In the genomic region with DNA sequence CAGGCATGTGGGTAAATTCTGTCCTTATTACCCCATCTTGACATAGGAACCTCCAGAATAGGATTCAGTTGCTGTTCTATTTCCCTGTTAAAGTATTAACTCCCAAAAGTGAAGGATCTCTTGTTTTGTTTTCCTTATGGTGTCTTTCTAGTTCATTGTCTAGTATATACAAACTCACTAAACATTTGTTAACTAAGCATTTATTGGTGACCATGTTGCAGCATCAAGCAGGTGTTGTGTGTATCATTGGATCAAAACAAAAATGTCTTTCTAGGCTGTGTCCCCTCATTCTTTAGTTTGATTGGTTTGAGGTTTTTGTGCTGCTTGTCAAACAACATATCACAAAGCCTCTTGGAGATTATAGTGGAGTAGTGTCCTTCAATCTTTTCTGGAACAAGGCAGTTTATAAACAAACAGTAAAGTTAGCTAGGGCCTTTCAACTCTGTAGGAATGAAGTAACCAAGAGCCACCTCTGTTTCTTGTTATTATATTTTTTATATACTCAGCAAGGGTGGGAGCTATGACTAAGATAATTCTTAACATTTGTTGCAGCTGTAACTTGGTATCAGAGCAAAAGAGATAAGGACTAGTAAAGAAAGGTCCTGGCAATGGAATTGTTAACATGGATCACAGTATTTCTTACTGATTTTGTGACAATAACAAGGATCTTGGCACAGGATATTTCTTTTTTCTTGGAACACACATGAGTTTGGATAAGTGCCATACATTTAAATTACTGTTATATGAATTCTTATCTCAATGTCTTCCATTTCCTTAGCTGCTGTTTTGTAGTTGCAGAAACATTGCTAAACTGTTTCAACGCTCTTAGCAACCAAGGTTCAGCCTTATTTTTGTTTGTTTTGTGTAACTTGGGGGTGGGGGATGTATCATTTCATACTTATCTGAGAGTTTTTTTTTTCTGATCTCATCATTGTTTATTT, we compare ENCODE assay signal across 10 cellular contexts. TPM values are rescaled to one million over a fixed set of nuclear protein-coding genes. Genes with fewer than 3 reads are reported as not detected.
DNase-seq lines count a peak whose midpoint lies in the region; ATAC-seq, FAIRE-seq and TF ChIP-seq lines count a peak whose summit lies in the region.
"Had no signal": no experiment of that assay in that cellular context is flagged by ENCODE, and none has a peak within 500 bp of the region (broad histone marks: within the 10 kb centered on the region; RNA-seq: fewer than 3 reads in every experiment).

No MANE protein-coding gene starts in this region.

- WGBS in lower leg skin, 2 donors, result 15 to 21% methylated on average over 1 of the region's 1 CpG

- peaks cover 64% of the 10 kb centered on the region for H3K79me2 ChIP-seq in keratinocyte (ENCODE audit: control insufficient read depth, insufficient read depth, low read length)

- TF ChIP-seq CTCF in LNCaP clone FGC (IDR thresholded peaks at IDR 0.05; ENCODE audit: control insufficient read depth, extremely low read depth, insufficient read depth) (no peak), brain microvascular endothelial cell (IDR thresholded peaks at IDR 0.05; ENCODE audit: low read depth, low read length, missing control alignments) (no peak), keratinocyte (optimal IDR thresholded peaks at IDR 0.05 in 1 of 3, IDR thresholded peaks at IDR 0.05 in 1 of 3, conservative IDR thresholded peaks at IDR 0.05 in 1 of 3; ENCODE audit: extremely low read depth in 1 of 3, insufficient read depth in 2 of 3, low read length in 3 of 3) (no peak), lower leg skin (IDR thresholded peaks at IDR 0.05) (no peak)

- no peaks in the 10 kb centered on the region for H3K9me1 ChIP-seq in keratinocyte (ENCODE audit: control insufficient read depth, extremely low read depth, insufficient read depth, low read length)

- H3K27me3 ChIP-seq in brain microvascular endothelial cell (replicated peaks) (no peaks in the 10 kb centered on the region), keratinocyte (ENCODE audit: control insufficient read depth, extremely low read depth, insufficient read depth, low read length) (no peaks in the 10 kb centered on the region)
- H3K27me3 ChIP-seq: testis had no signal

- H3K4me1 Mint-ChIP-seq in stimulated activated effector memory CD8-positive, alpha-beta T cell treated with anti-CD3 and anti-CD28 coated beads, Interleukin-12 subunit alpha, Interleukin-12 subunit beta, amount 100 ng/mL, for 72 hours, result peaks cover 22% of the 10 kb centered on the region

- H4K20me1 ChIP-seq in keratinocyte (ENCODE audit: control insufficient read depth, extremely low read depth, insufficient read depth, low read length), result no peaks in the 10 kb centered on the region

- no peak for TF ChIP-seq POLR2A in lower leg skin (IDR thresholded peaks at IDR 0.05)

- H3K4me3 Mint-ChIP-seq in stimulated activated effector memory CD8-positive, alpha-beta T cell treated with anti-CD3 and anti-CD28 coated beads, Interleukin-12 subunit alpha, Interleukin-12 subunit beta, amount 100 ng/mL, for 72 hours, result no peak overlapping the region

- FAIRE-seq in keratinocyte (lab: Jason Lieb, UNC), result no peak

- intact Hi-C loops in lower leg skin (cut with DNase I; ENCODE audit: low total_unique reads), result no loop called here

- dilution Hi-C loops in keratinocyte (cut with MboI; ENCODE audit: extremely low pct_ligation_motif_present, low sequenced_read_pairs), result no loop called here

- ATAC-seq in stimulated activated effector memory CD8-positive, alpha-beta T cell treated with anti-CD3 and anti-CD28 coated beads, Interleukin-12 subunit alpha, Interleukin-12 subunit beta, amount 100 ng/mL, for 72 hours, result no peak

- peak overlapping the region; percentile 62 for H3K27ac Mint-ChIP-seq in stimulated activated effector memory CD8-positive, alpha-beta T cell treated with anti-CD3 and anti-CD28 coated beads, Interleukin-12 subunit alpha, Interleukin-12 subunit beta, amount 100 ng/mL, for 72 hours

- DNase-seq in LNCaP clone FGC (ENCODE audit: low read depth), result peak; percentile 38
- peak; percentile 80 for DNase-seq in brain microvascular endothelial cell
- DNase-seq in keratinocyte (ENCODE audit: low read depth, low spot score), result no peak
- no peak for DNase-seq in stimulated activated effector memory CD8-positive, alpha-beta T cell treated with anti-CD3 and anti-CD28 coated beads, Interleukin-12 subunit alpha, Interleukin-12 subunit beta, amount 100 ng/mL, for 72 hours (ENCODE audit: low spot score in 2 of 2)
- DNase-seq in NCI-H1436 (lab: John Stamatoyannopoulos, UW), result no peak
- DNase-seq in NOMO-1 treated with dmso at 0.1 percent for 144 hours (lab: John Stamatoyannopoulos, UW; ENCODE audit: unreplicated experiment), result no peak
- DNase-seq in lower leg skin (ENCODE audit: low spot score in 2 of 2), result no peak
- no peak for DNase-seq in mesenteric fat pad (ENCODE audit: low spot score)
- DNase-seq: activated gamma-delta T cell treated with Interleukin-2 at 50 U/mL for 16 hours, testis had no signal

- no peaks in the 10 kb centered on the region for H3K36me3 ChIP-seq in brain microvascular endothelial cell (replicated peaks)
- peaks cover 4 to 6% of the 10 kb centered on the region in 2 experiments for H3K36me3 ChIP-seq in keratinocyte (ENCODE audit: control insufficient read depth in 2 of 2, extremely low read depth in 1 of 2, insufficient read depth in 2 of 2, low read length in 2 of 2)

- H2AFZ ChIP-seq in keratinocyte (ENCODE audit: control insufficient read depth, low read length), result no peak overlapping the region

- H3K4me3 ChIP-seq in LNCaP clone FGC (ENCODE audit: low read depth, low read length) (no peak overlapping the region), brain microvascular endothelial cell (ENCODE audit: low read depth, low read length) (no peak overlapping the region), keratinocyte (ENCODE audit: control insufficient read depth in 2 of 3, extremely low read depth in 1 of 3, insufficient read depth in 2 of 3, low read depth in 1 of 3, low read length in 3 of 3) (peak overlapping the region in 1 of 3 experiments; percentile 8), lower leg skin (ENCODE audit: low read depth, poor library complexity, severe bottlenecking) (no peak overlapping the region)
- H3K4me3 ChIP-seq: testis had no signal

- H3K9ac ChIP-seq in keratinocyte (ENCODE audit: control insufficient read depth, extremely low read depth, insufficient read depth, low read length), result peak overlapping the region; percentile 36

- H3K4me2 ChIP-seq in keratinocyte (ENCODE audit: control insufficient read depth, extremely low read depth, insufficient read depth, low read depth, low read length), result peak overlapping the region; percentile 20

- in situ Hi-C loops in brain microvascular endothelial cell (cut with HindIII; ENCODE audit: low pct_ligation_motif_present, low sequenced_read_pairs), result no loop called here

- no peaks in the 10 kb centered on the region for H3K9me3 ChIP-seq in keratinocyte (ENCODE audit: control insufficient read depth, low read depth, low read length)
- H3K9me3 ChIP-seq: testis had no signal

- H3K36me3 Mint-ChIP-seq in stimulated activated effector memory CD8-positive, alpha-beta T cell treated with anti-CD3 and anti-CD28 coated beads, Interleukin-12 subunit alpha, Interleukin-12 subunit beta, amount 100 ng/mL, for 72 hours, result peaks cover 70% of the 10 kb centered on the region

- peaks cover 68% of the 10 kb centered on the region for H3K4me1 ChIP-seq in keratinocyte (ENCODE audit: control insufficient read depth, extremely low read depth, insufficient read depth, low read length)

- H3K27ac ChIP-seq in brain microvascular endothelial cell (peak overlapping the region; percentile 69), keratinocyte (ENCODE audit: control insufficient read depth, insufficient read depth, low read length) (peak overlapping the region; percentile 80)

- H3K9me3 Mint-ChIP-seq in stimulated activated effector memory CD8-positive, alpha-beta T cell treated with anti-CD3 and anti-CD28 coated beads, Interleukin-12 subunit alpha, Interleukin-12 subunit beta, amount 100 ng/mL, for 72 hours, result no peaks in the 10 kb centered on the region

RNA-seq across cellular contexts. Expression of gene TMOD3, which starts 49.3 kb away (rescaled TPM):
- 48.4 to 100 TPM (median 50.2 TPM) in 3 replicates for polyA plus RNA-seq in keratinocyte
- polyA plus RNA-seq in keratinocyte (2011; ENCODE audit: low read depth), result 249 TPM
- 50.3 and 97.3 TPM in 2 replicates for polyA plus RNA-seq in keratinocyte (2011; cell fraction: cytosol; rRNA removed)
- 66.1 and 71.0 TPM in 2 replicates for polyA plus RNA-seq in keratinocyte (2011; cell fraction: nucleus; rRNA removed)
- polyA plus RNA-seq in keratinocyte (2012; ENCODE audit: low replicate concordance), result 59.4 and 66.5 TPM in 2 replicates
- 20.2 to 107 TPM (median 32.1 TPM) in 3 replicates for polyA minus RNA-seq in keratinocyte
- 36.8 TPM for polyA minus RNA-seq in keratinocyte (2011; cell fraction: cytosol; rRNA and poly(A)+ RNA removed)
- polyA minus RNA-seq in keratinocyte (2011; cell fraction: nucleus; rRNA and poly(A)+ RNA removed), result 46.0 and 118 TPM in 2 replicates
- 10 to 100 TPM; 35.4 to 47.2 (median 38.6) TPM for total RNA-seq in lower leg skin
- 40.9 TPM for total RNA-seq in mesenteric fat pad

Comparison
In these comparisons a context has a peak if more than half of its experiments do, and no peak if none do; other contexts are left out.
1. DNase-seq: peak in LNCaP clone FGC (single experiment) and brain microvascular endothelial cell (single experiment); none in keratinocyte (single experiment), stimulated activated effector memory CD8-positive, alpha-beta T cell treated with anti-CD3 and anti-CD28 coated beads, Interleukin-12 subunit alpha, Interleukin-12 subunit beta, amount 100 ng/mL, for 72 hours (0 of 2), NCI-H1436 (single experiment), NOMO-1 treated with dmso at 0.1 percent for 144 hours (single experiment), lower leg skin (0 of 2) and mesenteric fat pad (single experiment).